Comparison of ENCODE assay signal across 18 cellular contexts in genomic region chr1:7386226-7387052, GRCh38.
DNase-seq lines count a peak whose midpoint lies in the region; ATAC-seq, FAIRE-seq and TF ChIP-seq lines count a peak whose summit lies in the region.
"Had no signal": no experiment of that assay in that cellular context is flagged by ENCODE, and none has a peak within 500 bp of the region (broad histone marks: within the 10 kb centered on the region; RNA-seq: fewer than 3 reads in every experiment).

No MANE protein-coding gene starts in this region.

- no peaks in the 10 kb centered on the region for H3K9me3 ChIP-seq in K562 (replicated peaks; ENCODE audit: control insufficient read depth, insufficient read depth, low read depth, low read length)
- H3K9me3 ChIP-seq in vagina = no peaks in the 10 kb centered on the region
- H3K9me3 ChIP-seq: psoas muscle had no signal

- ATAC-seq in K562 = no peak; the same call in 2 of the 3 replicates
- ATAC-seq: left colon, psoas muscle had no signal

- CTCF ChIA-PET in K562 (lab: Yijun Ruan, JAX; ENCODE audit: low intra/inter-chr PET ratio) = no interaction called here

- H3K27me3 ChIP-seq in K562 (ENCODE audit: control insufficient read depth in 2 of 2, insufficient read depth in 2 of 2, low read length in 2 of 2) = peaks cover 2 to 48% of the 10 kb centered on the region in 2 experiments; a peak in 3 of 5 replicates
- H3K27me3 ChIP-seq in vagina = no peaks in the 10 kb centered on the region

- TF ChIP-seq CTCF in K562 (IDR thresholded peaks at IDR 0.05 in 2 of 3, conservative IDR thresholded peaks at IDR 0.05 in 1 of 3; ENCODE audit: insufficient read depth in 2 of 3, low read depth in 1 of 3, low read length in 3 of 3) = no peak
- no peak for TF ChIP-seq CTCF in vagina (IDR thresholded peaks at IDR 0.05)

- POLR2A ChIA-PET in K562 (lab: Yijun Ruan, JAX) = interaction anchor here (0.6 kb wide), 1 partner anchor 143 kb away, joined by 3 read pairs; no protein-coding TSS in a partner anchor

- H3K27ac ChIP-seq in K562 (ENCODE audit: extremely low read depth, low read depth, low read length) (no peak overlapping the region), vagina (no peak overlapping the region)
- H3K27ac ChIP-seq: psoas muscle, RWPE1 had no signal

- H3K9ac ChIP-seq in K562 (ENCODE audit: insufficient read depth in 1 of 2, low read depth in 2 of 2, low read length in 2 of 2) = no peak overlapping the region

- in situ Hi-C loops in K562 (cut with MboI) = no loop called here

- H2AFZ ChIP-seq in K562 (ENCODE audit: low read depth, low read length) = no peak overlapping the region

- no peak overlapping the region for H3K4me3 ChIP-seq in K562
- no peak overlapping the region for H3K4me3 ChIP-seq in vagina
- H3K4me3 ChIP-seq: psoas muscle had no signal

- H3K4me2 ChIP-seq in K562 (ENCODE audit: insufficient read depth, low read length) = no peak overlapping the region

- H3K4me1 ChIP-seq in K562 (replicated peaks in 1 of 2; ENCODE audit: control insufficient read depth in 2 of 2, insufficient read depth in 2 of 2, low read length in 2 of 2) = no peaks in the 10 kb centered on the region
- peaks cover 24% of the 10 kb centered on the region for H3K4me1 ChIP-seq in vagina
- H3K4me1 ChIP-seq: psoas muscle had no signal

- no peak for TF ChIP-seq RAD21 in K562 (CRISPR knock-in tag; conservative IDR thresholded peaks at IDR 0.05 in 1 of 2, IDR thresholded peaks at IDR 0.05 in 1 of 2)

- TF ChIP-seq EP300 in K562 (IDR thresholded peaks at IDR 0.05; ENCODE audit: low read length) = no peak

- FAIRE-seq in K562 (lab: Jason Lieb, UNC) = no peak
- FAIRE-seq: colon, GM18507, GM19239 had no signal

- H4K20me1 ChIP-seq in K562 (replicated peaks; ENCODE audit: control insufficient read depth, insufficient read depth, low read length) = peaks cover 12% of the 10 kb centered on the region; the same call in 1 of the 2 replicates

- intact Hi-C loops in K562 (cut with micrococcal nuclease) (no loop called here), vagina (cut with DNase I) (no loop called here)

- no peak for TF ChIP-seq POLR2A in K562 (conservative IDR thresholded peaks at IDR 0.05)
- TF ChIP-seq POLR2A in vagina (IDR thresholded peaks at IDR 0.05) = no peak

- no peaks in the 10 kb centered on the region for H3K79me2 ChIP-seq in K562 (ENCODE audit: control insufficient read depth, insufficient read depth, low read length)

- DNase-seq in activated CD8-positive, alpha-beta memory T cell treated with anti-CD3 and anti-CD28 coated beads for 24 hours = peak; percentile 19
- no peak for DNase-seq in activated CD8-positive, alpha-beta memory T cell treated with anti-CD3 and anti-CD28 coated beads, Interleukin-2, amount 50 U/mL, for 4 hours
- DNase-seq in K562 (ENCODE audit: extremely low read depth in 1 of 4, low spot score in 3 of 4) (no peak), medulla oblongata (ENCODE audit: extremely low spot score) (peak; percentile 79), vagina (ENCODE audit: extremely low spot score in 2 of 2) (peak; percentile 70 to 75), NCI-H345 treated with DMSO at 0.1 percent for 48 hours (lab: John Stamatoyannopoulos, UW; ENCODE audit: unreplicated experiment) (no peak), midbrain (lab: John Stamatoyannopoulos, UW) (no peak), Kasumi-1 (lab: John Stamatoyannopoulos, UW) (no peak)
- DNase-seq: ACHN; activated CD4-positive, CD25-positive, alpha-beta regulatory T cell treated with anti-CD3 and anti-CD28 coated beads, Interleukin-2, amount 50 U/mL, for 72 hours; COR-L47; left colon; NCI-H2029; psoas muscle had no signal

- no peaks in the 10 kb centered on the region for H3K9me1 ChIP-seq in K562 (ENCODE audit: control insufficient read depth, insufficient read depth, low read length)

- H3K36me3 ChIP-seq in K562 (ENCODE audit: control insufficient read depth, insufficient read depth, low read length) (no peaks in the 10 kb centered on the region), vagina (no peaks in the 10 kb centered on the region)

- WGBS in K562 (ENCODE audit: insufficient coverage, low coverage, missing lambda C conversion rate) = under 1% methylated on average over 20 of the region's 20 CpGs

- no TSS peak for BruUV-seq in K562 (replicated peaks; lab: Mats Ljungman, UMichigan)

TF ChIP-seq in K562, 482 proteins besides CTCF, POLR2A, EP300 and RAD21:
- TF ChIP-seq RBM14 (IDR thresholded peaks at IDR 0.05; ENCODE audit: borderline replicate concordance, insufficient read depth, low read depth, low read length) (no peak), RFX1 (IDR thresholded peaks at IDR 0.05) (peak; percentile 75), USF2 (CRISPR knock-in tag; IDR thresholded peaks at IDR 0.05) (peak; percentile 25; the same call in 1 of the 2 replicates), ZNF354B (CRISPR knock-in tag; IDR thresholded peaks at IDR 0.05) (no peak)
TF ChIP-seq in K562: peak in this region for 2.

Comparison
In these comparisons a context has a peak if more than half of its experiments do, and no peak if none do; other contexts are left out.
1. DNase-seq: peak in activated CD8-positive, alpha-beta memory T cell treated with anti-CD3 and anti-CD28 coated beads for 24 hours (single experiment), medulla oblongata (single experiment) and vagina (2 of 2); none in activated CD8-positive, alpha-beta memory T cell treated with anti-CD3 and anti-CD28 coated beads, Interleukin-2, amount 50 U/mL, for 4 hours (single experiment), K562 (0 of 4), NCI-H345 treated with DMSO at 0.1 percent for 48 hours (single experiment), midbrain (single experiment) and Kasumi-1 (0 of 2).